7 cellular contexts compared by ENCODE assay signal in the genomic region with DNA sequence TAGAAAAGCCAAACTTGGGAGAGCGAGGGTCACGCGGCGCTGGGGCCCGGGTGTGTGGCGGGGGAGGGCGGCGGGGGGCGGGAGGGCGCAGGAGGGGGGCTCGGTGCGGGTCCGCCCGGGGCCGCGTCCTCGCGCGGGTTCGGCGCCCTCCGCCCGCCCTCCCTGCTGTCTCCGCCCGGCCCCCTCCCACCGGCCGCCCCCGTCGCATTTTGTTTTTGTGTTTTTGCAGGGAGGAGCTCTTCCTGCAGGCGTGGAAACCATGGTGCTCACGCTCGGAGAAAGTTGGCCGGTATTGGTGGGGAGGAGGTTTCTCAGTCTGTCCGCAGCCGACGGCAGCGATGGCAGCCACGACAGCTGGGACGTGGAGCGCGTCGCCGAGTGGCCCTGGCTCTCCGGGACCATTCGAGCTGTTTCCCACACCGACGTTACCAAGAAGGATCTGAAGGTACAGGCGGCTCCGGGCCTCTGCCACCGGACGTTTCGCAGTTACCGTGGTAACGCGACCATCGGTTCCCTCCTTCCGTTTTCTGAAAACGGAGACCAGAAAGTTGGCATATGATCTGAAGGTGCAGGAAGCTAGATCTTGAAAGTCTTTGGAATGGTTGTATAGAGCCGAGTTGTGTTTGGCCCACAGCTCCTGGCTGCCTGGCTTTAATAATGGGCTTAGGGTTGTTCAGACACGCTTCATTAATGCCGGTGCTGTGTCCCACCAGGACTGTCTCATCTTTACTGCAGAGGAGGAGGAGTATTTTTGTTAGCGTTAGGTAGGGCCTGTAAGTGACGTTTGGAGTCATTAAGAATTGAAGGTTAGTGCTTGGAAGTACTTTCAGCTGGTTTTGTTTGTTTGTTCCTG. TPM values are rescaled to one million over a fixed set of nuclear protein-coding genes. Genes with fewer than 3 reads are reported as not detected.
DNase-seq lines count a peak whose midpoint lies in the region; ATAC-seq, FAIRE-seq and TF ChIP-seq lines count a peak whose summit lies in the region.

No MANE protein-coding gene starts in this region.

- H3K27ac ChIP-seq in epithelial cell of prostate = peak overlapping the region; percentile 98

- DNase-seq in GM12891 (ENCODE audit: insufficient read length, low spot score) = peak; percentile 10
- peak; percentile 52 for DNase-seq in NOMO-1 treated with dmso at 0.1 percent for 144 hours (lab: John Stamatoyannopoulos, UW; ENCODE audit: unreplicated experiment)
- peak; percentile 49 for DNase-seq in activated T-cell treated with anti-CD3 and anti-CD28 coated beads for 24 hours (ENCODE audit: low read depth)
- no peak for DNase-seq in epithelial cell of prostate (ENCODE audit: low read depth, low spot score)
- peak; percentile 53 for DNase-seq in mucosa of gallbladder (ENCODE audit: low spot score)
- peak; percentile 47 for DNase-seq in stimulated activated CD8-positive, alpha-beta memory T cell treated with anti-CD3 and anti-CD28 coated beads, Interleukin-4, amount 100 ng/mL, for 24 hours (ENCODE audit: low read depth)

- ATAC-seq in HG02852 (IDR thresholded peaks at IDR 0.05; ENCODE audit: unreplicated experiment) = peak; percentile 10

- no peak for FAIRE-seq in GM12891 (lab: Jason Lieb, UNC)

- TF ChIP-seq POLR2A in GM12891 (IDR thresholded peaks at IDR 0.05; ENCODE audit: low read depth, low read length) = no peak

TF ChIP-seq in GM12891, 5 proteins besides CTCF, POLR2A, EP300 and RAD21:
- no peak for TF ChIP-seq POLR2AphosphoS5 (IDR thresholded peaks at IDR 0.05; ENCODE audit: low read depth, low read length)
- TF ChIP-seq PAX5 (IDR thresholded peaks at IDR 0.05; ENCODE audit: insufficient read depth, low read length, severe bottlenecking) = no peak
- TF ChIP-seq SPI1 (IDR thresholded peaks at IDR 0.05; ENCODE audit: low read depth, low read length) = peak; percentile 22; the same call in 1 of the 2 replicates
- no peak; the same call in 1 of the 2 replicates for TF ChIP-seq TAF1 (IDR thresholded peaks at IDR 0.05; ENCODE audit: low read depth, low read length)
- TF ChIP-seq POU2F2 (IDR thresholded peaks at IDR 0.05; ENCODE audit: low read depth, low read length) = no peak

RNA-seq across cellular contexts. Expression of a gene that starts 0.8 kb away (rescaled TPM):
- 33.6 TPM for polyA plus RNA-seq in GM12891 (2012; ENCODE audit: low read depth, missing spikeins)
- 87.4 TPM for total RNA-seq in mucosa of gallbladder
